13 cellular contexts compared by ENCODE assay signal in genomic region chrX:1027133-1027532, GRCh38.
A peak's percentile ranks its signal among the peaks of the same experiment; 100 is the strongest.
DNase-seq lines count a peak whose midpoint lies in the region; ATAC-seq lines count a peak whose summit lies in the region.
"Had no signal": no experiment of that assay in that cellular context is flagged by ENCODE, and none has a peak within 500 bp of the region (broad histone marks: within the 10 kb centered on the region; RNA-seq: fewer than 3 reads in every experiment).

No MANE protein-coding gene starts in this region.

- peak; percentile 2 for DNase-seq in SIG-M5 treated with dmso at 0.1 percent for 504 hours (lab: John Stamatoyannopoulos, UW; ENCODE audit: unreplicated experiment)
- no peak for DNase-seq in SIG-M5 (lab: John Stamatoyannopoulos, UW)
- no peak for DNase-seq in neuronal stem cell (ENCODE audit: low spot score)
- no peak for DNase-seq in T1000 (lab: John Stamatoyannopoulos, UW)
- no peak for DNase-seq in NCI-H2029 (lab: John Stamatoyannopoulos, UW)
- DNase-seq: NCI-H1105 treated with DMSO at 0.1 percent for 48 hours, PC-9, substantia nigra had no signal

- H3K27me3 Mint-ChIP-seq in T-helper 1 cell treated with Interleukin-12 subunit alpha and Interleukin-12 subunit beta and Interleukin-4 antibody, amounts not matched to agents 30 μg/mL and 1 μg/mL, for 36 hours (ENCODE audit: low read depth), result no peaks in the 10 kb centered on the region

- H3K4me3 Mint-ChIP-seq in T-helper 1 cell treated with Interleukin-12 subunit alpha and Interleukin-12 subunit beta and Interleukin-4 antibody, amounts not matched to agents 30 μg/mL and 1 μg/mL, for 36 hours, result peak overlapping the region; percentile 62

- H3K18ac ChIP-seq in neuronal stem cell (ENCODE audit: low read length), result peak overlapping the region; percentile 57

- H2AFZ ChIP-seq in neuronal stem cell (ENCODE audit: low read length), result no peak overlapping the region
- H2AFZ ChIP-seq: PC-9 had no signal

- no peak overlapping the region for H2BK120ac ChIP-seq in neuronal stem cell (ENCODE audit: low read depth, low read length)

- H2AK5ac ChIP-seq in neuronal stem cell (ENCODE audit: low read depth, low read length), result no peak overlapping the region

- no peak overlapping the region for H3K4me2 ChIP-seq in neuronal stem cell (ENCODE audit: insufficient read depth, low read length, poor library complexity, severe bottlenecking)
- H3K4me2 ChIP-seq: PC-9 had no signal

- H3K4ac ChIP-seq in neuronal stem cell (ENCODE audit: low read length), result no peak overlapping the region

- peak; percentile 34 for ATAC-seq in HG02840 (IDR thresholded peaks at IDR 0.05; ENCODE audit: low FRiP score, unreplicated experiment)
- ATAC-seq in GM19463 (IDR thresholded peaks at IDR 0.05; ENCODE audit: unreplicated experiment), result no peak

- H3K27ac Mint-ChIP-seq in T-helper 1 cell treated with Interleukin-12 subunit alpha and Interleukin-12 subunit beta and Interleukin-4 antibody, amounts not matched to agents 30 μg/mL and 1 μg/mL, for 36 hours, result peak overlapping the region; percentile 64

- no peak overlapping the region for H2BK15ac ChIP-seq in neuronal stem cell (ENCODE audit: low read length)

- no peaks in the 10 kb centered on the region for H3K9me3 ChIP-seq in neuronal stem cell (replicated peaks in 1 of 2; ENCODE audit: control insufficient read depth in 2 of 2, insufficient read depth in 1 of 2, low read depth in 1 of 2, low read length in 2 of 2)

- no peaks in the 10 kb centered on the region for H3K36me3 ChIP-seq in neuronal stem cell (replicated peaks in 1 of 2; ENCODE audit: control insufficient read depth in 2 of 2, insufficient read depth in 2 of 2, low read length in 2 of 2)

- WGBS in neuronal stem cell (ENCODE audit: extremely low coverage in 2 of 2, insufficient read length in 2 of 2, insufficient replicate concordance in 1 of 2), 2 donors, result no CpG with 5 or more reads among the region's 18 CpGs

- peaks cover 4% of the 10 kb centered on the region for H3K79me1 ChIP-seq in neuronal stem cell (ENCODE audit: low read depth, low read length)

- no peak overlapping the region for H3K9ac ChIP-seq in neuronal stem cell (ENCODE audit: low read depth, low read length, poor library complexity)

- no peak overlapping the region for H4K91ac ChIP-seq in neuronal stem cell (ENCODE audit: low read depth, low read length, poor library complexity)

- no peak overlapping the region for H4K8ac ChIP-seq in neuronal stem cell (ENCODE audit: low read depth, low read length)

- no peak overlapping the region for H3K23ac ChIP-seq in neuronal stem cell (ENCODE audit: low read depth, low read length, poor library complexity)

- H3K4me1 Mint-ChIP-seq in T-helper 1 cell treated with Interleukin-12 subunit alpha and Interleukin-12 subunit beta and Interleukin-4 antibody, amounts not matched to agents 30 μg/mL and 1 μg/mL, for 36 hours (ENCODE audit: low read depth), result peaks cover 18% of the 10 kb centered on the region

- no peak overlapping the region for H3K4me3 ChIP-seq in neuronal stem cell (ENCODE audit: low read length in 2 of 2)
- H3K4me3 ChIP-seq: PC-9 had no signal

- no peak overlapping the region for H2BK5ac ChIP-seq in neuronal stem cell (ENCODE audit: low read length)

- H3K36me3 Mint-ChIP-seq in T-helper 1 cell treated with Interleukin-12 subunit alpha and Interleukin-12 subunit beta and Interleukin-4 antibody, amounts not matched to agents 30 μg/mL and 1 μg/mL, for 36 hours (ENCODE audit: low read depth), result no peaks in the 10 kb centered on the region

- H3K27me3 ChIP-seq in neuronal stem cell (ENCODE audit: control insufficient read depth in 3 of 3, insufficient read depth in 3 of 3, low read depth in 1 of 3, low read length in 3 of 3), result no peaks in the 10 kb centered on the region

- H3K14ac ChIP-seq in neuronal stem cell (ENCODE audit: low read length), result no peak overlapping the region

- H3K9me3 Mint-ChIP-seq in T-helper 1 cell treated with Interleukin-12 subunit alpha and Interleukin-12 subunit beta and Interleukin-4 antibody, amounts not matched to agents 30 μg/mL and 1 μg/mL, for 36 hours, result peaks cover 12% of the 10 kb centered on the region

- peaks cover 0 to 5% of the 10 kb centered on the region in 2 donors for H3K4me1 ChIP-seq in neuronal stem cell (ENCODE audit: control insufficient read depth in 2 of 2, insufficient read depth in 1 of 2, low read depth in 1 of 2, low read length in 2 of 2)

- no peak overlapping the region for H2BK12ac ChIP-seq in neuronal stem cell (ENCODE audit: low read length)

- H3K27ac ChIP-seq in neuronal stem cell (replicated peaks; ENCODE audit: low read length), result no peak overlapping the region
- H3K27ac ChIP-seq: 22Rv1, PC-9, VCaP had no signal
